1 cellular context compared by ENCODE assay signal in the genomic region with DNA sequence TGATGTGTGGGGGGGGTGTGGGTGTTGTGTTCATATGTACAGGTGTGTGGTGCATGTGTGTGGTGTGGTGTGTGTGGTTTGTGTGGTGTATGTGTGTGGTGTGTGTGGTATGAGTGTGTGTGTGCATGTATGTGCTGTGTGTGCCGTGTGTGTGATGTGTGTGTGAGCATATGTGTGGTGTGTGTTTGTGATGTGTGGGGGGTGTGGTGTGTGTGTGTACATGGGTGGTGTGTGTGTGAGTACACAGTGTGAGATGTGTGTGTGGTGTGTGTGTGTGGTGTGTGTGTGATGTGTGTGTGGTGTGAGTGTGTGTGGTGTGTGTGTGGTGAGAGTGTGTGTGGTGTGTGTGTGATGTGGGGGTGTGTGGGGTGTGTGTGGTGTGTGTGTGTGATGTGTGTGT.
TF ChIP-seq lines count a peak whose summit lies in the region.

No MANE protein-coding gene starts in this region.

TF ChIP-seq in A549, 52 proteins besides CTCF, POLR2A, EP300 and RAD21:
- TF ChIP-seq EHF (CRISPR knock-in tag; IDR thresholded peaks at IDR 0.05), result no peak
- TF ChIP-seq CHD2 (IDR thresholded peaks at IDR 0.05; ENCODE audit: low read length, partially characterized antibody), result no peak
- no peak for TF ChIP-seq FOSL2 (IDR thresholded peaks at IDR 0.05)
- TF ChIP-seq FOSL2 (CRISPR knock-in tag; IDR thresholded peaks at IDR 0.05), result no peak
- no peak for TF ChIP-seq FOXS1 (CRISPR knock-in tag; IDR thresholded peaks at IDR 0.05)
- TF ChIP-seq KDM5A (IDR thresholded peaks at IDR 0.05), result no peak
- no peak for TF ChIP-seq NFE2L2 (conservative IDR thresholded peaks at IDR 0.05; ENCODE audit: low read length)
- no peak for TF ChIP-seq RFX5 (IDR thresholded peaks at IDR 0.05)
- TF ChIP-seq FOSB (CRISPR knock-in tag; IDR thresholded peaks at IDR 0.05), result no peak
- no peak for TF ChIP-seq BHLHE40 (IDR thresholded peaks at IDR 0.05; ENCODE audit: low read depth, low read length)
- TF ChIP-seq, protein P1, sequence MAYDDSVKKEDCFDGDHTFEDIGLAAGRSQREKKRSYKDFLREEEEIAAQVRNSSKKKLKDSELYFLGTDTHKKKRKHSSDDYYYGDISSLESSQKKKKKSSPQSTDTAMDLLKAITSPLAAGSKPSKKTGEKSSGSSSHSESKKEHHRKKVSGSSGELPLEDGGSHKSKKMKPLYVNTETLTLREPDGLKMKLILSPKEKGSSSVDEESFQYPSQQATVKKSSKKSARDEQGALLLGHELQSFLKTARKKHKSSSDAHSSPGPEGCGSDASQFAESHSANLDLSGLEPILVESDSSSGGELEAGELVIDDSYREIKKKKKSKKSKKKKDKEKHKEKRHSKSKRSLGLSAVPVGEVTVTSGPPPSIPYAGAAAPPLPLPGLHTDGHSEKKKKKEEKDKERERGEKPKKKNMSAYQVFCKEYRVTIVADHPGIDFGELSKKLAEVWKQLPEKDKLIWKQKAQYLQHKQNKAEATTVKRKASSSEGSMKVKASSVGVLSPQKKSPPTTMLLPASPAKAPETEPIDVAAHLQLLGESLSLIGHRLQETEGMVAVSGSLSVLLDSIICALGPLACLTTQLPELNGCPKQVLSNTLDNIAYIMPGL (CRISPR knock-in tag; IDR thresholded peaks at IDR 0.05; ENCODE audit: borderline replicate concordance), result no peak
- TF ChIP-seq, protein P2, sequence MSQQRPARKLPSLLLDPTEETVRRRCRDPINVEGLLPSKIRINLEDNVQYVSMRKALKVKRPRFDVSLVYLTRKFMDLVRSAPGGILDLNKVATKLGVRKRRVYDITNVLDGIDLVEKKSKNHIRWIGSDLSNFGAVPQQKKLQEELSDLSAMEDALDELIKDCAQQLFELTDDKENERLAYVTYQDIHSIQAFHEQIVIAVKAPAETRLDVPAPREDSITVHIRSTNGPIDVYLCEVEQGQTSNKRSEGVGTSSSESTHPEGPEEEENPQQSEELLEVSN (IDR thresholded peaks at IDR 0.05; ENCODE audit: borderline replicate concordance, low read depth), result no peak
- no peak for TF ChIP-seq ZFP36 (IDR thresholded peaks at IDR 0.05; ENCODE audit: borderline replicate concordance, partially characterized antibody)
- TF ChIP-seq SREBF2 (IDR thresholded peaks at IDR 0.05), result no peak
- no peak for TF ChIP-seq HEYL (CRISPR knock-in tag; IDR thresholded peaks at IDR 0.05)
- no peak for TF ChIP-seq ZC3H11A (IDR thresholded peaks at IDR 0.05)
- no peak for TF ChIP-seq CEBPB (IDR thresholded peaks at IDR 0.05)
- TF ChIP-seq HDAC2 (IDR thresholded peaks at IDR 0.05), result no peak
- no peak for TF ChIP-seq MAFK (IDR thresholded peaks at IDR 0.05; ENCODE audit: partially characterized antibody)
TF ChIP-seq in A549: peak in this region for 0.
